ENCODE assay signal across 8 cellular contexts in the genomic region with DNA sequence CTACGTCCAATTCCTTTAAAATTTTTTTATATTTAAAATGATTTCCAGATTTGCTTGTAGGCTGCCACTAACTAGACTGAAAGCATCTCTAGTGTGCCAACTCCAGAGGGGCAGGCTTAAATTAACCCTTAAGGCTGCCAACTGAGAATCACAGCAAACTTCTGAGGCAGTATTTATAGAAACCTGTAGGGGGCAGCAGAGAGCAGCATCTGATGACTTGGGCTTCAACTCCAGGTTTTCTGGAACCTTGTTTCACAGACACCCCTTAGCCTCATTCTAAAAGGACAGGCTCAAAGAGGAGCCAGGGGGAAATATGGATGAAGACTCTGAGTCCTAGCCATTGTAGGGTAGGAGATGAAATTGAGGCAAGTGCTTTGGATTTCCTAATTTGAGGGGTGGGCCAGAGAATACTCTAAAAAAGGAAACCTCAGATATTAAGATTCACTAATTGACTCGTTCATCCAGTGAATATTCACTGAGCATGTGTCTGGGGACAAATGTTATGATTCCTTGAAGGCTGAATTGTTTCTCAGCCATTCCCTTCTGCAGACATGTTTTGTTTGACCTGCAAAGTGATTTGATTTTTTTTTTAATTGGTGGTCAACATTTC.
DNase-seq lines count a peak whose midpoint lies in the region; ATAC-seq, FAIRE-seq and TF ChIP-seq lines count a peak whose summit lies in the region.

No MANE protein-coding gene starts in this region.

- TF ChIP-seq EP300 in HepG2 (IDR thresholded peaks at IDR 0.05; ENCODE audit: low read depth in 2 of 2, low read length in 2 of 2) = no peak
- TF ChIP-seq EP300 in HepG2 (CRISPR knock-in tag; IDR thresholded peaks at IDR 0.05; ENCODE audit: borderline replicate concordance) = no peak

- no peak overlapping the region for H3K27ac ChIP-seq in HCT116 (ENCODE audit: low read depth, low read length)
- no peak overlapping the region for H3K27ac ChIP-seq in HepG2 (ENCODE audit: extremely low read length, insufficient read depth, low read length)
- no peak overlapping the region for H3K27ac ChIP-seq in vagina

- peak; percentile 53 for FAIRE-seq in HepG2 (lab: Jason Lieb, UNC)

- peak; percentile 84 for TF ChIP-seq RAD21 in HCT116 (IDR thresholded peaks at IDR 0.05; ENCODE audit: low read depth)
- no peak for TF ChIP-seq RAD21 in HepG2 (CRISPR knock-in tag; IDR thresholded peaks at IDR 0.05)

- no peak for TF ChIP-seq POLR2A in HCT116 (IDR thresholded peaks at IDR 0.05; ENCODE audit: borderline replicate concordance, extremely low read depth, insufficient read depth, insufficient read length)
- TF ChIP-seq POLR2A in HepG2 (IDR thresholded peaks at IDR 0.05; ENCODE audit: insufficient read depth in 1 of 2, low read depth in 2 of 2, low read length in 2 of 2) = no peak
- TF ChIP-seq POLR2A in vagina (IDR thresholded peaks at IDR 0.05) = no peak

- H3K4me3 ChIP-seq in HCT116 (replicated peaks in 1 of 2; ENCODE audit: low read depth in 1 of 2, low read length in 2 of 2) (no peak overlapping the region), NT2/D1 (ENCODE audit: insufficient read length, low read depth) (no peak overlapping the region), HepG2 (replicated peaks in 1 of 3; ENCODE audit: insufficient read depth in 1 of 3, low read depth in 2 of 3, low read length in 3 of 3) (no peak overlapping the region), vagina (no peak overlapping the region)

- H3K9ac ChIP-seq in HCT116 (ENCODE audit: low read length) = no peak overlapping the region
- no peak overlapping the region for H3K9ac ChIP-seq in NT2/D1 (ENCODE audit: insufficient read length, low read depth)
- H3K9ac ChIP-seq in HepG2 (ENCODE audit: insufficient read depth, low read depth, low read length) = no peak overlapping the region

- H3K27me3 ChIP-seq in HCT116 (ENCODE audit: insufficient read depth, low read length) = peaks cover 13% of the 10 kb centered on the region
- no peaks in the 10 kb centered on the region for H3K27me3 ChIP-seq in NT2/D1 (ENCODE audit: insufficient read depth, insufficient read length)
- no peaks in the 10 kb centered on the region for H3K27me3 ChIP-seq in HepG2 (ENCODE audit: control insufficient read depth in 1 of 2, insufficient read depth in 2 of 2, low read length in 2 of 2)
- no peaks in the 10 kb centered on the region for H3K27me3 ChIP-seq in vagina

- CTCF ChIA-PET in HCT116 (lab: Charles Lee) = interaction anchor here (1.0 kb wide), 1 partner anchor 297 kb away, joined by 4 read pairs; no protein-coding TSS in a partner anchor
- CTCF ChIA-PET in HepG2 (lab: Yijun Ruan, JAX; ENCODE audit: low intra/inter-chr PET ratio, low total read pairs) = interaction anchor here (0.7 to 1.7 kb wide), 2 partner anchors 298 to 430 kb away, joined by 3 to 12 read pairs; no protein-coding TSS in a partner anchor

- WGBS in HepG2 (ENCODE audit: low lambda C conversion rate) = 2% methylated on average over 2 of the region's 2 CpGs

- peak; percentile 25 for DNase-seq in NCI-H146 (lab: John Stamatoyannopoulos, UW)
- no peak for DNase-seq in NCI-H146 treated with DMSO at 0.1 percent for 48 hours (lab: John Stamatoyannopoulos, UW; ENCODE audit: unreplicated experiment)
- DNase-seq in HCT116 (ENCODE audit: low read depth, low spot score) = peak; percentile 41
- DNase-seq in NT2/D1 (ENCODE audit: low read depth, low spot score) = peak; percentile 55
- peak; percentile 65 for DNase-seq in cerebellum (ENCODE audit: low spot score)
- peak; percentile 38 for DNase-seq in HepG2 (ENCODE audit: low spot score)
- no peak for DNase-seq in vagina (ENCODE audit: extremely low spot score in 2 of 2)

- POLR2A ChIA-PET in HCT116 (lab: Charles Lee) = no interaction called here
- POLR2A ChIA-PET in HepG2 (lab: Yijun Ruan, JAX) = no interaction called here

- H3K9me3 ChIP-seq in HCT116 (ENCODE audit: control insufficient read depth in 1 of 2, insufficient read depth in 1 of 2, low read depth in 1 of 2, low read length in 2 of 2) (no peaks in the 10 kb centered on the region), NT2/D1 (ENCODE audit: insufficient read depth, low read length) (peaks cover 4% of the 10 kb centered on the region), HepG2 (ENCODE audit: low read length) (no peaks in the 10 kb centered on the region), vagina (no peaks in the 10 kb centered on the region)

- intact Hi-C loops in HCT116 (cut with micrococcal nuclease) (loop anchor here (1.0 to 10.0 kb wide), 2 partner anchors 298 to 429 kb away; no protein-coding TSS in a partner anchor), HepG2 (cut with micrococcal nuclease; ENCODE audit: unreplicated experiment) (loop anchor here (2.0 kb wide), 1 partner anchor 297 kb away; no protein-coding TSS in a partner anchor), vagina (cut with DNase I) (loop anchor here (5.0 kb wide), 1 partner anchor 297 kb away; no protein-coding TSS in a partner anchor)

- H2AFZ ChIP-seq in HCT116 (ENCODE audit: low read depth, low read length, poor library complexity, severe bottlenecking) (peak overlapping the region; percentile 46), HepG2 (ENCODE audit: low read length) (no peak overlapping the region)

- ATAC-seq in HCT116 (peak; percentile 79), HepG2 (no peak; the same call in 2 of the 3 replicates), HG03135 (IDR thresholded peaks at IDR 0.05; ENCODE audit: unreplicated experiment) (no peak)

- H3K36me3 ChIP-seq in HCT116 (ENCODE audit: control insufficient read depth in 1 of 2, insufficient read depth in 2 of 2, low read length in 2 of 2) (no peaks in the 10 kb centered on the region), NT2/D1 (ENCODE audit: insufficient read depth, insufficient read length, low read length) (no peaks in the 10 kb centered on the region), HepG2 (replicated peaks in 1 of 2; ENCODE audit: control insufficient read depth in 1 of 2, insufficient read depth in 2 of 2, low read length in 2 of 2) (no peaks in the 10 kb centered on the region), vagina (no peaks in the 10 kb centered on the region)

- H3K4me1 ChIP-seq in HCT116 (ENCODE audit: control insufficient read depth in 1 of 2, insufficient read depth in 2 of 2, low read length in 2 of 2) (no peaks in the 10 kb centered on the region), NT2/D1 (ENCODE audit: insufficient read depth, insufficient read length) (no peaks in the 10 kb centered on the region), HepG2 (ENCODE audit: insufficient read depth, low read length) (no peaks in the 10 kb centered on the region), vagina (no peaks in the 10 kb centered on the region)

- BruUV-seq in HCT116 (replicated peaks; lab: Mats Ljungman, UMichigan) (no TSS peak), HepG2 (replicated peaks; lab: Mats Ljungman, UMichigan) (no TSS peak)

- H3K4me2 ChIP-seq in HCT116 (ENCODE audit: low read length) (no peak overlapping the region), HepG2 (ENCODE audit: low read depth, low read length) (no peak overlapping the region)

- RAD21 ChIA-PET in HCT116 (lab: Charles Lee; ENCODE audit: low non-redundant PET in 1 of 2, low total read pairs in 2 of 2, uncharacterized antibody in 2 of 2, unreplicated experiment in 2 of 2) = no interaction called here

- in situ Hi-C loops in HepG2 (cut with HindIII; ENCODE audit: extremely low pct_ligation_motif_present, low pct_unique_long_range_greater_than_20kb) = loop anchor here (10.0 kb wide), 1 partner anchor 289 kb away; no protein-coding TSS in a partner anchor

- H3K79me2 ChIP-seq in HCT116 (ENCODE audit: insufficient read depth, low read length) (no peaks in the 10 kb centered on the region), HepG2 (ENCODE audit: insufficient read depth, low read length) (no peaks in the 10 kb centered on the region)

- H4K20me1 ChIP-seq in HCT116 (ENCODE audit: insufficient read depth) = no peaks in the 10 kb centered on the region
- H4K20me1 ChIP-seq in HepG2 (ENCODE audit: insufficient read depth, low read length) = 0 out of 2 replicates have a peak, but pooled peaks cover 2% of the 10 kb centered on the region

- TF ChIP-seq CTCF in HCT116 (IDR thresholded peaks at IDR 0.05 in 2 of 3, conservative IDR thresholded peaks at IDR 0.05 in 1 of 3; ENCODE audit: borderline replicate concordance in 1 of 3, insufficient read depth in 1 of 3, low read depth in 2 of 3, low read length in 2 of 3) (peak; percentile 77 to 84 (median 83); a peak in 5 of 6 replicates), HepG2 (CRISPR knock-in tag; IDR thresholded peaks at IDR 0.05) (peak; percentile 67), vagina (IDR thresholded peaks at IDR 0.05) (peak; percentile 81 to 94 (median 89))

- no peaks in the 10 kb centered on the region for H3K9me2 ChIP-seq in HCT116 (ENCODE audit: insufficient read depth)

TF ChIP-seq in HCT116, 20 proteins besides CTCF, POLR2A, EP300 and RAD21 (continues in another document):
- TF ChIP-seq POLR2AphosphoS5 (IDR thresholded peaks at IDR 0.05; ENCODE audit: low read depth, low read length) (no peak), JUND (IDR thresholded peaks at IDR 0.05) (no peak), EZH2 (IDR thresholded peaks at IDR 0.05) (no peak), FOSL1 (IDR thresholded peaks at IDR 0.05; ENCODE audit: low read depth) (no peak)

TF ChIP-seq in HepG2, 621 proteins besides CTCF, POLR2A, EP300 and RAD21:
- TF ChIP-seq XRCC5 (optimal IDR thresholded peaks at IDR 0.05; ENCODE audit: low read length) (peak; percentile 63), SMC3 (IDR thresholded peaks at IDR 0.05; ENCODE audit: low read length) (peak; percentile 43; the same call in 1 of the 2 replicates), TCF12 (IDR thresholded peaks at IDR 0.05) (no peak), TCF12 (CRISPR knock-in tag; IDR thresholded peaks at IDR 0.05) (no peak), ZNF652 (CRISPR knock-in tag; IDR thresholded peaks at IDR 0.05; ENCODE audit: borderline replicate concordance, low read depth) (peak; percentile 93), ZNF124 (CRISPR knock-in tag; IDR thresholded peaks at IDR 0.05) (no peak), ZBTB42 (CRISPR knock-in tag; IDR thresholded peaks at IDR 0.05) (no peak), STAG1 (CRISPR knock-in tag; IDR thresholded peaks at IDR 0.05) (peak; percentile 51)

Comparison
In these comparisons a context has a peak if more than half of its experiments do, and no peak if none do; other contexts are left out.
1. DNase-seq: peak in NCI-H146 (single experiment), HCT116 (single experiment), NT2/D1 (single experiment), cerebellum (single experiment) and HepG2 (single experiment); none in NCI-H146 treated with DMSO at 0.1 percent for 48 hours (single experiment) and vagina (0 of 2).
2. Peak in every context shown above with its lines, with median percentiles within 50 percentile points of each other: CTCF ChIP-seq.